ENCODE assay signal across 1 cellular context in genomic region chr19:8449830-8450229, GRCh38.
TF ChIP-seq lines count a peak whose summit lies in the region.

No MANE protein-coding gene starts in this region.

TF ChIP-seq in endothelial cell of umbilical vein, 7 proteins besides CTCF, POLR2A, EP300 and RAD21:
- no peak for TF ChIP-seq MAX (IDR thresholded peaks at IDR 0.05; ENCODE audit: insufficient read depth, insufficient read length)
- TF ChIP-seq MYC (IDR thresholded peaks at IDR 0.05; ENCODE audit: low read depth, low read length): no peak
